Comparison of ENCODE assay signal across 9 cellular contexts in genomic region chr10:52740913-52741675, GRCh38. TPM values are rescaled to one million over a fixed set of nuclear protein-coding genes. Genes with fewer than 3 reads are reported as not detected.
A peak's percentile ranks its signal among the peaks of the same experiment; 100 is the strongest.
DNase-seq lines count a peak whose midpoint lies in the region; ATAC-seq and TF ChIP-seq lines count a peak whose summit lies in the region.
"Had no signal": no experiment of that assay in that cellular context is flagged by ENCODE, and none has a peak within 500 bp of the region (broad histone marks: within the 10 kb centered on the region; RNA-seq: fewer than 3 reads in every experiment).

No MANE protein-coding gene starts in this region.

- POLR2A ChIA-PET in SK-N-SH (lab: Yijun Ruan, JAX), result no interaction called here

- no peak overlapping the region for H3K4me3 Mint-ChIP-seq in CD14-positive monocyte
- H3K4me3 Mint-ChIP-seq: naive thymus-derived CD8-positive, alpha-beta T cell had no signal

- peaks cover 0 to 4% (median 0%) of the 10 kb centered on the region in 3 donors for H3K27me3 Mint-ChIP-seq in CD14-positive monocyte (ENCODE audit: low read depth in 3 of 3)
- H3K27me3 Mint-ChIP-seq: naive thymus-derived CD8-positive, alpha-beta T cell had no signal

- no peaks in the 10 kb centered on the region for H3K36me3 Mint-ChIP-seq in CD14-positive monocyte
- H3K36me3 Mint-ChIP-seq: naive thymus-derived CD8-positive, alpha-beta T cell had no signal

- ATAC-seq in GM18870 (IDR thresholded peaks at IDR 0.05; ENCODE audit: unreplicated experiment) (peak; percentile 83), HG03342 (IDR thresholded peaks at IDR 0.05; ENCODE audit: unreplicated experiment) (peak; percentile 62), mucosa of descending colon (peak; percentile 32)
- ATAC-seq: naive thymus-derived CD8-positive, alpha-beta T cell had no signal

- DNase-seq in CD14-positive monocyte (ENCODE audit: low spot score), result no peak
- DNase-seq in SK-N-SH, result peak; percentile 44
- peak; percentile 81 for DNase-seq in ecto neural progenitor cell (ENCODE audit: low spot score)
- DNase-seq in mucosa of descending colon, result peak in 2 of 3 donors; percentile 31 to 53
- DNase-seq in NCI-H187 (lab: John Stamatoyannopoulos, UW), result no peak
- DNase-seq in activated naive CD4-positive, alpha-beta T cell treated with anti-CD3 and anti-CD28 coated beads, Interleukin-2, amount 50 U/mL, for 16 hours, result no peak

- H3K27ac ChIP-seq in SK-N-SH (ENCODE audit: low read depth in 2 of 2, low read length in 1 of 2), result no peak overlapping the region; a peak in 1 of 4 replicates

- no peak overlapping the region for H2AFZ ChIP-seq in SK-N-SH (ENCODE audit: low read depth)

- no peaks in the 10 kb centered on the region for H3F3A ChIP-seq in SK-N-SH (replicated peaks; ENCODE audit: insufficient read depth)

- CTCF ChIA-PET in SK-N-SH (lab: Yijun Ruan, JAX), result interaction anchor here (0.7 to 2.4 kb wide), 14 partner anchors 8 to 444 kb away, joined by 3 to 18 read pairs (median 4); no protein-coding TSS in a partner anchor

- 29% methylated on average over 5 of the region's 5 CpGs for WGBS in SK-N-SH (ENCODE audit: low lambda C conversion rate)

- H3K4me2 ChIP-seq in SK-N-SH, result no peak overlapping the region

- H3K4me1 Mint-ChIP-seq in CD14-positive monocyte, result no peaks in the 10 kb centered on the region
- H3K4me1 Mint-ChIP-seq: naive thymus-derived CD8-positive, alpha-beta T cell had no signal

- peaks cover 1 to 6% (median 3%) of the 10 kb centered on the region in 7 donors for H3K9me3 Mint-ChIP-seq in CD14-positive monocyte

- no peaks in the 10 kb centered on the region for H3K36me3 ChIP-seq in SK-N-SH (replicated peaks in 1 of 2; ENCODE audit: control insufficient read depth in 1 of 2, insufficient read depth in 2 of 2, low read length in 1 of 2)
- H3K36me3 ChIP-seq in mucosa of descending colon (ENCODE audit: low read depth), result no peaks in the 10 kb centered on the region

- H3K4me1 ChIP-seq in SK-N-SH (ENCODE audit: control insufficient read depth in 1 of 2, insufficient read depth in 2 of 2, low read depth in 1 of 2, low read length in 1 of 2), result peaks cover 0 to 6% of the 10 kb centered on the region in 2 experiments; a peak in 1 of 4 replicates
- no peaks in the 10 kb centered on the region for H3K4me1 ChIP-seq in mucosa of descending colon (ENCODE audit: low read depth)

- H3K9me3 ChIP-seq in SK-N-SH, result no peaks in the 10 kb centered on the region
- no peaks in the 10 kb centered on the region for H3K9me3 ChIP-seq in mucosa of descending colon

- H4K20me1 ChIP-seq in SK-N-SH (ENCODE audit: insufficient read depth), result no peaks in the 10 kb centered on the region

- H3K79me2 ChIP-seq in SK-N-SH (ENCODE audit: insufficient read depth), result no peaks in the 10 kb centered on the region

- intact Hi-C loops in CD14-positive monocyte (cut with micrococcal nuclease), result loop anchor here (2.0 to 5.0 kb wide), 2 partner anchors 36 to 40 kb away; no protein-coding TSS in a partner anchor
- intact Hi-C loops in mucosa of descending colon (cut with DNase I, micrococcal nuclease), result no loop called here

- no peaks in the 10 kb centered on the region for H3K9me2 ChIP-seq in SK-N-SH

- TF ChIP-seq CTCF in CD14-positive monocyte (IDR thresholded peaks at IDR 0.05) (peak; percentile 98), SK-N-SH (IDR thresholded peaks at IDR 0.05) (peak; percentile 83), mucosa of descending colon (IDR thresholded peaks at IDR 0.05) (peak; percentile 62)

- no peaks in the 10 kb centered on the region for H3K27me3 ChIP-seq in SK-N-SH (ENCODE audit: insufficient read depth)

- H3K27ac Mint-ChIP-seq in CD14-positive monocyte, result no peak overlapping the region
- H3K27ac Mint-ChIP-seq: naive thymus-derived CD8-positive, alpha-beta T cell had no signal

- TF ChIP-seq EP300 in SK-N-SH (IDR thresholded peaks at IDR 0.05; ENCODE audit: borderline replicate concordance in 1 of 2, low read depth in 1 of 2, low read length in 1 of 2), result no peak

- H3K9ac ChIP-seq in SK-N-SH, result no peak overlapping the region

- TF ChIP-seq RAD21 in SK-N-SH (IDR thresholded peaks at IDR 0.05; ENCODE audit: low read length), result peak; percentile 49

- H3K4me3 ChIP-seq in SK-N-SH (ENCODE audit: low read depth in 2 of 2, low read length in 1 of 2) (no peak overlapping the region; a peak in 1 of 4 replicates), mucosa of descending colon (no peak overlapping the region)

TF ChIP-seq in SK-N-SH, 30 proteins besides CTCF, POLR2A, EP300 and RAD21:
- no peak for TF ChIP-seq MAX (IDR thresholded peaks at IDR 0.05; ENCODE audit: low read depth)
- TF ChIP-seq SMC3 (IDR thresholded peaks at IDR 0.05; ENCODE audit: low read depth, low read length), result peak; percentile 46

RNA-seq across cellular contexts. Expression of gene MBL2, which starts 31.5 kb away (rescaled TPM):
- polyA plus RNA-seq in CD14-positive monocyte (not detected), SK-N-SH (2012; rRNA removed) (not detected in 2 replicates)
- polyA plus RNA-seq in SK-N-SH (2012; cell fraction: cytosol; rRNA removed), result not detected in 2 replicates
- polyA plus RNA-seq in SK-N-SH (2012; cell fraction: nucleus; rRNA removed), result 0.01 TPM in 1 of 2 replicates, not detected in the other
- not detected for total RNA-seq in mucosa of descending colon
- total RNA-seq: naive thymus-derived CD8-positive, alpha-beta T cell had no signal
- polyA plus RNA-seq: naive thymus-derived CD8-positive, alpha-beta T cell had no signal

Comparison
In these comparisons a context has a peak if more than half of its experiments do, and no peak if none do; other contexts are left out.
1. DNase-seq: peak in SK-N-SH (single experiment), ecto neural progenitor cell (single experiment) and mucosa of descending colon (2 of 3); none in CD14-positive monocyte (single experiment), NCI-H187 (0 of 2) and activated naive CD4-positive, alpha-beta T cell treated with anti-CD3 and anti-CD28 coated beads, Interleukin-2, amount 50 U/mL, for 16 hours (single experiment).
2. ATAC-seq: peak in every context shown above with its lines; median percentile 83 in GM18870; 62 in HG03342; 32 in mucosa of descending colon.
3. intact Hi-C loops: an anchor here in CD14-positive monocyte (2.0 to 5.0 kb wide); none called in mucosa of descending colon.
4. Peak in every context shown above with its lines, with median percentiles within 50 percentile points of each other: CTCF ChIP-seq.